Comparison of ENCODE assay signal across 9 cellular contexts in genomic region chrX:118420462-118420861, GRCh38.
DNase-seq lines count a peak whose midpoint lies in the region; ATAC-seq and TF ChIP-seq lines count a peak whose summit lies in the region.
"Had no signal": no experiment of that assay in that cellular context is flagged by ENCODE, and none has a peak within 500 bp of the region (broad histone marks: within the 10 kb centered on the region; RNA-seq: fewer than 3 reads in every experiment).

No MANE protein-coding gene starts in this region.

- H3K4me3 ChIP-seq in testis: no peak overlapping the region
- H3K4me3 ChIP-seq: cardiac muscle cell had no signal

- WGBS in testis, 2 donors: 38 to 64% methylated on average over 4 to 5 of the region's 5 CpGs

- H3K27ac ChIP-seq in testis: no peak overlapping the region
- H3K27ac ChIP-seq: cardiac muscle cell had no signal

- H3K4me1 ChIP-seq in testis: no peaks in the 10 kb centered on the region

- no peak for TF ChIP-seq POLR2A in testis (IDR thresholded peaks at IDR 0.05)

- no peaks in the 10 kb centered on the region for H3K9me3 ChIP-seq in testis

- DNase-seq in amniotic epithelial cell (ENCODE audit: low read depth): peak; percentile 95
- peak; percentile 8 for DNase-seq in medulla oblongata (ENCODE audit: extremely low spot score)
- no peak for DNase-seq in testis
- no peak for DNase-seq in NCI-H446 (lab: John Stamatoyannopoulos, UW)
- no peak for DNase-seq in DMS79 (lab: John Stamatoyannopoulos, UW)
- no peak for DNase-seq in SW 1271 (lab: John Stamatoyannopoulos, UW)

- H3K36me3 ChIP-seq in testis (ENCODE audit: low read depth, missing control alignments): no peaks in the 10 kb centered on the region
- H3K36me3 ChIP-seq: cardiac muscle cell had no signal

- intact Hi-C loops in testis (cut with DNase I; ENCODE audit: low total_unique reads): no loop called here

- H3K27me3 ChIP-seq in testis: no peaks in the 10 kb centered on the region
- H3K27me3 ChIP-seq: cardiac muscle cell had no signal

- ATAC-seq in GM18502 (IDR thresholded peaks at IDR 0.05; ENCODE audit: poor library complexity, unreplicated experiment) (peak; percentile 65), HG02798 (IDR thresholded peaks at IDR 0.05; ENCODE audit: poor library complexity, unreplicated experiment) (peak; percentile 71)

- TF ChIP-seq CTCF in testis (IDR thresholded peaks at IDR 0.05): no peak

Comparison
In these comparisons a context has a peak if more than half of its experiments do, and no peak if none do; other contexts are left out.
1. DNase-seq: peak in amniotic epithelial cell (single experiment) and medulla oblongata (single experiment); none in testis (single experiment), NCI-H446 (0 of 2), DMS79 (single experiment) and SW 1271 (0 of 2).